In genomic region chr17:18377437-18378204, GRCh38 we compare ENCODE assay signal across 11 cellular contexts. TPM values are rescaled to one million over a fixed set of nuclear protein-coding genes. Genes with fewer than 3 reads are reported as not detected.
A peak's percentile ranks its signal among the peaks of the same experiment; 100 is the strongest.
DNase-seq lines count a peak whose midpoint lies in the region; ATAC-seq, FAIRE-seq and TF ChIP-seq lines count a peak whose summit lies in the region.
"Had no signal": no experiment of that assay in that cellular context is flagged by ENCODE, and none has a peak within 500 bp of the region (broad histone marks: within the 10 kb centered on the region; RNA-seq: fewer than 3 reads in every experiment).

TSS of gene EVPLL (plus strand) at chr17:18377778. CDS start at chr17:18380938, 3,160 bp downstream.

- H3K27ac Mint-ChIP-seq in activated CD4-positive, alpha-beta memory T cell treated with anti-CD3 and anti-CD28 coated beads for 36 hours, result no peak within 1 kb of the TSS
- H3K27ac Mint-ChIP-seq: progenitor cell of endocrine pancreas had no signal

- no peaks in the 10 kb centered on the region for H3K4me1 Mint-ChIP-seq in activated CD4-positive, alpha-beta memory T cell treated with anti-CD3 and anti-CD28 coated beads for 36 hours (ENCODE audit: low read depth)

- H3K36me3 ChIP-seq in neuronal stem cell (replicated peaks in 1 of 2; ENCODE audit: control insufficient read depth in 2 of 2, insufficient read depth in 2 of 2, low read length in 2 of 2), result no peaks in the 10 kb centered on the region

- no peak within 1 kb of the TSS for H2AK5ac ChIP-seq in neuronal stem cell (ENCODE audit: low read depth, low read length)

- H3K4me3 ChIP-seq in neuronal stem cell (ENCODE audit: low read length in 2 of 2), result no peak within 1 kb of the TSS

- WGBS in neuronal stem cell (ENCODE audit: extremely low coverage in 2 of 2, insufficient read length in 2 of 2, insufficient replicate concordance in 1 of 2), 2 donors, result no CpG with 5 or more reads among the region's 20 CpGs

- no peak within 1 kb of the TSS for H3K14ac ChIP-seq in neuronal stem cell (ENCODE audit: low read length)

- H3K4ac ChIP-seq in neuronal stem cell (ENCODE audit: low read length), result no peak within 1 kb of the TSS

- CTCF ChIA-PET in activated CD4-positive, alpha-beta memory T cell treated with anti-CD3 and anti-CD28 coated beads for 36 hours (lab: Charles Lee), result no interaction called here

- H2AFZ ChIP-seq in neuronal stem cell (ENCODE audit: low read length), result no peak within 1 kb of the TSS

- DNase-seq in D721Med (ENCODE audit: insufficient read length, low spot score), result peak; percentile 58
- peak; percentile 87 for DNase-seq in NCI-H226
- DNase-seq in erythroblast (lab: John Stamatoyannopoulos, UW), result peak; percentile 33 to 50
- DNase-seq in neuronal stem cell (ENCODE audit: low spot score), result no peak
- DNase-seq in activated CD4-positive, alpha-beta T cell treated with anti-CD3 and anti-CD28 coated beads, Interleukin-2, amount 50 U/mL, for 48 hours, result no peak
- DNase-seq in NCI-H1417 treated with DMSO at 0.1 percent for 48 hours (lab: John Stamatoyannopoulos, UW), result no peak
- DNase-seq in activated CD4-positive, alpha-beta memory T cell treated with anti-CD3 and anti-CD28 coated beads for 36 hours, result no peak
- DNase-seq: activated naive CD4-positive, alpha-beta T cell; DMS79 had no signal

- H3K18ac ChIP-seq in neuronal stem cell (ENCODE audit: low read length), result peak within 1 kb of the TSS; percentile 57

- H3K9me3 Mint-ChIP-seq in activated CD4-positive, alpha-beta memory T cell treated with anti-CD3 and anti-CD28 coated beads for 36 hours, result no peaks in the 10 kb centered on the region

- no peak within 1 kb of the TSS for H2BK120ac ChIP-seq in neuronal stem cell (ENCODE audit: low read depth, low read length)

- TF ChIP-seq CTCF in D721Med (IDR thresholded peaks at IDR 0.05; ENCODE audit: insufficient read depth, missing control alignments), result no peak

- no peak within 1 kb of the TSS for H3K27ac ChIP-seq in neuronal stem cell (replicated peaks; ENCODE audit: low read length)

- H4K91ac ChIP-seq in neuronal stem cell (ENCODE audit: low read depth, low read length, poor library complexity), result no peak within 1 kb of the TSS

- H2BK12ac ChIP-seq in neuronal stem cell (ENCODE audit: low read length), result peak within 1 kb of the TSS; percentile 73

- ATAC-seq in HG03469 (IDR thresholded peaks at IDR 0.05; ENCODE audit: unreplicated experiment), result no peak

- peak within 1 kb of the TSS; percentile 43 for H4K8ac ChIP-seq in neuronal stem cell (ENCODE audit: low read depth, low read length)

- no peak within 1 kb of the TSS for H2BK15ac ChIP-seq in neuronal stem cell (ENCODE audit: low read length)

- H3K4me1 ChIP-seq in neuronal stem cell (ENCODE audit: control insufficient read depth in 2 of 2, insufficient read depth in 1 of 2, low read depth in 1 of 2, low read length in 2 of 2), result peaks cover 0 to 2% of the 10 kb centered on the region in 2 donors

- TF ChIP-seq POLR2A in erythroblast (IDR thresholded peaks at IDR 0.05; ENCODE audit: low read length), result no peak

- H3K23ac ChIP-seq in neuronal stem cell (ENCODE audit: low read depth, low read length, poor library complexity), result peak within 1 kb of the TSS; percentile 93

- H3K27me3 ChIP-seq in neuronal stem cell (ENCODE audit: control insufficient read depth in 3 of 3, insufficient read depth in 3 of 3, low read depth in 1 of 3, low read length in 3 of 3), result peaks cover 0 to 7% (median 0%) of the 10 kb centered on the region in 3 experiments

- H3K36me3 Mint-ChIP-seq in activated CD4-positive, alpha-beta memory T cell treated with anti-CD3 and anti-CD28 coated beads for 36 hours, result no peaks in the 10 kb centered on the region

- peak within 1 kb of the TSS; percentile 84 for H3K9ac ChIP-seq in neuronal stem cell (ENCODE audit: low read depth, low read length, poor library complexity)

- H3K9me3 ChIP-seq in neuronal stem cell (replicated peaks in 1 of 2; ENCODE audit: control insufficient read depth in 2 of 2, insufficient read depth in 1 of 2, low read depth in 1 of 2, low read length in 2 of 2), result no peaks in the 10 kb centered on the region

- no peaks in the 10 kb centered on the region for H3K79me1 ChIP-seq in neuronal stem cell (ENCODE audit: low read depth, low read length)

- no peak within 1 kb of the TSS for H2BK5ac ChIP-seq in neuronal stem cell (ENCODE audit: low read length)

- no peak within 1 kb of the TSS for H3K4me2 ChIP-seq in neuronal stem cell (ENCODE audit: insufficient read depth, low read length, poor library complexity, severe bottlenecking)

- no peak within 1 kb of the TSS for H3K4me3 Mint-ChIP-seq in activated CD4-positive, alpha-beta memory T cell treated with anti-CD3 and anti-CD28 coated beads for 36 hours

- no peak for FAIRE-seq in D721Med (lab: Jason Lieb, UNC)

- POLR2A ChIA-PET in activated CD4-positive, alpha-beta memory T cell treated with anti-CD3 and anti-CD28 coated beads for 36 hours (lab: Charles Lee), result no interaction called here

- peaks cover 8% of the 10 kb centered on the region for H3K27me3 Mint-ChIP-seq in activated CD4-positive, alpha-beta memory T cell treated with anti-CD3 and anti-CD28 coated beads for 36 hours

- intact Hi-C loops in activated CD4-positive, alpha-beta memory T cell treated with anti-CD3 and anti-CD28 coated beads for 36 hours (cut with micrococcal nuclease), result no loop called here

RNA-seq across cellular contexts. Expression of gene EVPLL, which starts in this region (rescaled TPM):
- polyA plus RNA-seq in neuronal stem cell (2013, experiment 1 of 2), result not detected
- polyA plus RNA-seq in neuronal stem cell (2013, experiment 2 of 2), result not detected
- total RNA-seq in activated CD4-positive, alpha-beta memory T cell treated with anti-CD3 and anti-CD28 coated beads for 36 hours, result not detected
- total RNA-seq: progenitor cell of endocrine pancreas had no signal

Comparison
In these comparisons a context has a peak if more than half of its experiments do, and no peak if none do; other contexts are left out.
1. DNase-seq: peak in D721Med (single experiment), NCI-H226 (single experiment) and erythroblast (2 of 2); none in neuronal stem cell (single experiment), activated CD4-positive, alpha-beta T cell treated with anti-CD3 and anti-CD28 coated beads, Interleukin-2, amount 50 U/mL, for 48 hours (0 of 2), NCI-H1417 treated with DMSO at 0.1 percent for 48 hours (single experiment) and activated CD4-positive, alpha-beta memory T cell treated with anti-CD3 and anti-CD28 coated beads for 36 hours (single experiment).